Comparison of ENCODE assay signal across 9 cellular contexts in genomic region chr20:4563534-4563933, GRCh38.
DNase-seq lines count a peak whose midpoint lies in the region; ATAC-seq and TF ChIP-seq lines count a peak whose summit lies in the region.
"Had no signal": no experiment of that assay in that cellular context is flagged by ENCODE, and none has a peak within 500 bp of the region (broad histone marks: within the 10 kb centered on the region; RNA-seq: fewer than 3 reads in every experiment).

No MANE protein-coding gene starts in this region.

- H3K9me3 Mint-ChIP-seq in nephron, result peaks cover 3% of the 10 kb centered on the region

- no peaks in the 10 kb centered on the region for H3K36me3 ChIP-seq in esophagus squamous epithelium
- H3K36me3 ChIP-seq: heart right ventricle had no signal

- DNase-seq in H4 (ENCODE audit: low spot score), result peak; percentile 47
- peak; percentile 14 for DNase-seq in NOMO-1 treated with DMSO at 0.1 percent for 48 hours (lab: John Stamatoyannopoulos, UW; ENCODE audit: unreplicated experiment)
- peak; percentile 72 to 74 for DNase-seq in cardiac fibroblast (ENCODE audit: low read depth in 2 of 2)
- DNase-seq in effector CD4-positive, alpha-beta T cell, result no peak
- DNase-seq in left cardiac atrium, result no peak
- DNase-seq in germinal center (ENCODE audit: low spot score), result no peak
- DNase-seq in esophagus squamous epithelium (lab: John Stamatoyannopoulos, UW), result no peak
- DNase-seq: heart right ventricle had no signal

- no peaks in the 10 kb centered on the region for H3K9me3 ChIP-seq in esophagus squamous epithelium

- H3K4me1 Mint-ChIP-seq in nephron, result no peaks in the 10 kb centered on the region

- peak; percentile 46 for TF ChIP-seq CTCF in cardiac fibroblast (IDR thresholded peaks at IDR 0.05; ENCODE audit: low read depth, low read length)
- peak; percentile 20 to 29 (median 24) for TF ChIP-seq CTCF in nephron (IDR thresholded peaks at IDR 0.05; ENCODE audit: unreplicated experiment in 3 of 3)
- peak in 1 of 6 experiments; percentile 27 for TF ChIP-seq CTCF in esophagus squamous epithelium (IDR thresholded peaks at IDR 0.05)

- ATAC-seq in left cardiac atrium, result no peak
- ATAC-seq: heart right ventricle had no signal

- H3K4me3 ChIP-seq in cardiac fibroblast (replicated peaks in 1 of 2; ENCODE audit: low read depth in 2 of 2, low read length in 2 of 2) (no peak overlapping the region), esophagus squamous epithelium (no peak overlapping the region)
- H3K4me3 ChIP-seq: heart right ventricle had no signal

- H3K27me3 ChIP-seq in esophagus squamous epithelium, result no peaks in the 10 kb centered on the region

- H3K27me3 Mint-ChIP-seq in nephron (ENCODE audit: low read depth), result peaks cover 11% of the 10 kb centered on the region

- H3K27ac Mint-ChIP-seq in nephron, result no peak overlapping the region

- intact Hi-C loops in left cardiac atrium (cut with DNase I), result no loop called here
- intact Hi-C loops in esophagus squamous epithelium (cut with DNase I), result no loop called here

- no peak overlapping the region for H3K4me3 Mint-ChIP-seq in nephron

- no peak for TF ChIP-seq POLR2A in esophagus squamous epithelium (IDR thresholded peaks at IDR 0.05)

- H3K27ac ChIP-seq in esophagus squamous epithelium, result no peak overlapping the region
- H3K27ac ChIP-seq: heart right ventricle had no signal

- 2 to 17% methylated on average over 4 of the region's 4 CpGs for WGBS in esophagus squamous epithelium, 2 donors

- no peaks in the 10 kb centered on the region for H3K36me3 Mint-ChIP-seq in nephron (ENCODE audit: low read depth)

- no peaks in the 10 kb centered on the region for H3K4me1 ChIP-seq in esophagus squamous epithelium
- H3K4me1 ChIP-seq: heart right ventricle had no signal

Comparison
In these comparisons a context has a peak if more than half of its experiments do, and no peak if none do; other contexts are left out.
1. DNase-seq: peak in H4 (single experiment), NOMO-1 treated with DMSO at 0.1 percent for 48 hours (single experiment) and cardiac fibroblast (2 of 2); none in effector CD4-positive, alpha-beta T cell (single experiment), left cardiac atrium (single experiment), germinal center (single experiment) and esophagus squamous epithelium (single experiment).